21 cellular contexts compared by ENCODE assay signal in the genomic region with DNA sequence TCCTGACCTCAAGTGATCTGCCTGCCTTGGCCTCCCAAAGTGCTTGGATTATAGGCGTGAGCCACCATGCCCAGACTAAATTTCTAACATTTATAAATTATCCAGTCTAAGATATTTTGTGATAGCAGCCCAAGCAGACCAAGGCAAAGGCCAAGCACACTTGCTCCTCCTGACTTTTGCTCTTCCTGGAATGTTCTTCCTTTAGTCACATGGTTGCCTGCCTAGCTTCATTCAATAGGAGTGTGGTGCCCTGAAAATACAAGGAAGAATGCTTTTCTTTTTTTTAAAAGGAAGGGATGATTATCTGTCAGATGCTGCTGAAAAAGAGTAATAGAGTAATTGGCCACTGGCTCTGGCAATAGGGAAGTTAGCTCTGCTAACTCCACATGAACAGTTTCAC.
"Had no signal": no experiment of that assay in that cellular context is flagged by ENCODE, and none has a peak within 500 bp of the region (broad histone marks: within the 10 kb centered on the region; RNA-seq: fewer than 3 reads in every experiment).

No MANE protein-coding gene starts in this region.

- H3K4me3 ChIP-seq: coronary artery, esophagus squamous epithelium, gastroesophageal sphincter, heart left ventricle, right lobe of liver, smooth muscle cell, testis had no signal

- H3K36me3 ChIP-seq: gastroesophageal sphincter, right lobe of liver had no signal

- ATAC-seq: activated naive CD8-positive, alpha-beta T cell treated with anti-CD3 and anti-CD28 coated beads, Interleukin-2, amount 50 U/mL, for 24 hours; gastroesophageal sphincter; heart left ventricle; stimulated activated memory B cell treated with anti-CD40 and anti-IgM and Interleukin-4, amounts not matched to agents 10 μg/mL and 1 μg/mL and 100 μg/mL, for 72 hours; T-cell; WTC11 had no signal

- H3K27me3 ChIP-seq: esophagus squamous epithelium, gastroesophageal sphincter, heart left ventricle, right lobe of liver, testis had no signal

- H3K9me3 ChIP-seq: esophagus squamous epithelium, gastroesophageal sphincter, heart left ventricle, right lobe of liver, testis had no signal

- H3K27ac ChIP-seq: coronary artery, esophagus squamous epithelium, gastroesophageal sphincter, heart left ventricle, right lobe of liver, testis had no signal

- DNase-seq: activated CD4-positive, alpha-beta memory T cell treated with anti-CD3 and anti-CD28 coated beads for 36 hours; activated CD4-positive, alpha-beta T cell treated with anti-CD3 and anti-CD28 coated beads for 4 hours; activated gamma-delta T cell; activated naive CD4-positive, alpha-beta T cell treated with anti-CD3 and anti-CD28 coated beads, Interleukin-2, amount 50 U/mL, for 16 hours; activated naive CD8-positive, alpha-beta T cell treated with anti-CD3 and anti-CD28 coated beads, Interleukin-2, amount 50 U/mL, for 24 hours; cerebellar nuclear complex; esophagus squamous epithelium; heart left ventricle; mesenchymal stem cell; naive B cell; occipital lobe; posterior cingulate gyrus; right lobe of liver; stimulated activated CD4-positive, alpha-beta T cell treated with anti-CD3 and anti-CD28 coated beads, Interleukin-15, amount 100 ng/mL, for 24 hours; T-cell; testis had no signal

- H3K4me1 ChIP-seq: right lobe of liver, testis had no signal
